Comparison of ENCODE assay signal across 22 cellular contexts in the genomic region with DNA sequence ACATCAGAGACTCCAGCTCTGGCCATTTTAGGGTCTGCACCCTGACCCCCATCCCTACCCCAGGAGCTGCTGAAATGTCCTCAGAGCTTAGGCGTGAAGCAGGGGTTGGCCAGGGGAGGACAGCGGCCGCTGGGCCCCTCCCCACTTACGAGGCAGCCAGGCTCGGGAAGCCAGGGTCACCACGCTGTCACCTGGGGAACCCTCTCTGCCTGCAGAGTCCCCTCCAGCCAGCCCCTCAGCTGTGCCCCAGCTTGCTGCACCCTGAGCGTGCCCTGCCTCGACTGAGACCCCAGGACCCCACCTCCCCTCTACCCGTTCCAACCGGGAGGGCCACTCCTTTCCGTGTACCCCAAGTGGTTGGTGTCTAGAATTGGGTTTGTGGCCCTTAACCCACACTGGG. TPM values are rescaled to one million over a fixed set of nuclear protein-coding genes. Genes with fewer than 3 reads are reported as not detected.
"Had no signal": no experiment of that assay in that cellular context is flagged by ENCODE, and none has a peak within 500 bp of the region (broad histone marks: within the 10 kb centered on the region; RNA-seq: fewer than 3 reads in every experiment).

No MANE protein-coding gene starts in this region.

- H3K36me3 Mint-ChIP-seq: natural killer cell; stimulated activated effector memory CD8-positive, alpha-beta T cell treated with anti-CD3 and anti-CD28 coated beads, Interleukin-12 subunit alpha, Interleukin-12 subunit beta, amount 100 ng/mL, for 72 hours had no signal

- H2AFZ ChIP-seq: parathyroid adenoma had no signal

- H3K36me3 ChIP-seq: esophagus squamous epithelium, prostate gland, right lobe of liver had no signal

- H3K4me3 ChIP-seq: mucosa of descending colon, prostate gland, right lobe of liver had no signal

- H3K27ac Mint-ChIP-seq: dendritic cell treated with granulocyte-macrophage colony-stimulating factor and Interleukin-4, amounts not matched to agents 40 ng/mL and 50 ng/mL, for 4 days; natural killer cell; stimulated activated effector memory CD8-positive, alpha-beta T cell treated with anti-CD3 and anti-CD28 coated beads, Interleukin-12 subunit alpha, Interleukin-12 subunit beta, amount 100 ng/mL, for 72 hours had no signal

- H3K4me1 ChIP-seq: parathyroid adenoma had no signal

- H3K9me3 Mint-ChIP-seq: dendritic cell treated with granulocyte-macrophage colony-stimulating factor and Interleukin-4, amounts not matched to agents 40 ng/mL and 50 ng/mL, for 4 days; natural killer cell; neural crest cell; stimulated activated effector memory CD8-positive, alpha-beta T cell treated with anti-CD3 and anti-CD28 coated beads, Interleukin-12 subunit alpha, Interleukin-12 subunit beta, amount 100 ng/mL, for 72 hours had no signal

- DNase-seq: cerebellar nuclear complex; esophagus squamous epithelium; foreskin fibroblast; head of caudate nucleus; hippocampal formation; mammary epithelial cell; natural killer cell; right lobe of liver; stimulated activated CD4-positive, alpha-beta T cell treated with anti-CD3 and anti-CD28 coated beads, Interleukin-4, amount 100 ng/mL, for 1 hour; stimulated activated CD8-positive, alpha-beta memory T cell treated with anti-CD3 and anti-CD28 coated beads, Interleukin-4, amount 100 ng/mL, for 48 hours; trophoblast cell had no signal

- H3K79me2 ChIP-seq: parathyroid adenoma had no signal

- H3K4me3 Mint-ChIP-seq: dendritic cell treated with granulocyte-macrophage colony-stimulating factor and Interleukin-4, amounts not matched to agents 40 ng/mL and 50 ng/mL, for 4 days; natural killer cell; neural crest cell; stimulated activated effector memory CD8-positive, alpha-beta T cell treated with anti-CD3 and anti-CD28 coated beads, Interleukin-12 subunit alpha, Interleukin-12 subunit beta, amount 100 ng/mL, for 72 hours had no signal

- H3K4me1 Mint-ChIP-seq: natural killer cell, neural crest cell had no signal

- H3K27ac ChIP-seq: esophagus squamous epithelium, parathyroid adenoma, prostate gland, right lobe of liver had no signal

- ATAC-seq: mucosa of descending colon; natural killer cell; stimulated activated effector memory CD8-positive, alpha-beta T cell treated with anti-CD3 and anti-CD28 coated beads, Interleukin-12 subunit alpha, Interleukin-12 subunit beta, amount 100 ng/mL, for 72 hours had no signal

- H3K9ac ChIP-seq: parathyroid adenoma had no signal

- H3K9me3 ChIP-seq: esophagus squamous epithelium, mucosa of descending colon, prostate gland, right lobe of liver had no signal

- H3K27me3 ChIP-seq: right lobe of liver had no signal

RNA-seq across cellular contexts. Expression of gene LCN10, which starts 2.7 kb away (rescaled TPM):
- total RNA-seq: epithelial cell of proximal tubule, kidney epithelial cell, mammary epithelial cell, natural killer cell, neural crest cell, renal cortical epithelial cell, urinary bladder had no signal
- polyA plus RNA-seq: mammary epithelial cell had no signal

RNA-seq across cellular contexts. Expression of gene LCN6, which starts 8.3 kb away (rescaled TPM):
- total RNA-seq: epithelial cell of proximal tubule, kidney epithelial cell, mammary epithelial cell, natural killer cell, neural crest cell, renal cortical epithelial cell, urinary bladder had no signal
- polyA plus RNA-seq: mammary epithelial cell had no signal

RNA-seq across cellular contexts. Expression of gene LCN8, which starts 18.0 kb away (rescaled TPM):
- total RNA-seq: epithelial cell of proximal tubule, esophagus squamous epithelium, kidney epithelial cell, lower leg skin, mammary epithelial cell, mucosa of descending colon, natural killer cell, neural crest cell, prostate gland, renal cortical epithelial cell, right lobe of liver, urinary bladder had no signal
- polyA plus RNA-seq: mammary epithelial cell, urinary bladder had no signal

RNA-seq across cellular contexts. Expression of gene LCN15, which starts 24.2 kb away (rescaled TPM):
- total RNA-seq: epithelial cell of proximal tubule, esophagus squamous epithelium, kidney epithelial cell, lower leg skin, mammary epithelial cell, natural killer cell, neural crest cell, renal cortical epithelial cell, right lobe of liver, urinary bladder had no signal
- polyA plus RNA-seq: mammary epithelial cell, urinary bladder had no signal
